In the genomic region with DNA sequence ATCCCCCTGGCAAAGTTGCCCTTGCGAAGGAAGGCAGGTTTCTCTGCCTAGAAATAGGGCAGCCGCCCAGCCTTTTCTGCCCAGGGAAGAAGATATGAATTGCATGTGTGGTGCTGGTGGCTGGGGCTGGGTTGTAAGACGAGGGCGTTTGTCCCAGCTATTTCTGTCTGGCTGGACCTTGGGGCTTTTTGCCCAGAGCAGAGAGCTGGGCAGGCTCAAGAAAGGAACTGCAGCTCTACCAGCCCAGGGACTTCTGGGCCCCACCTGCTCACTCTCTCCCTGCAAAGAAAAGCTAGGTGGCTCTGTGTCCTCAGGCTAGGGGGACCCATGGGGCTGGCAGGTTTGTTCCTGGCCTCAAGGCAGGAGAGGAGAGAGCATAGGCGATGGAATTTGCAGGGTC, we compare ENCODE assay signal across 2 cellular contexts.
TF ChIP-seq lines count a peak whose summit lies in the region.

No MANE protein-coding gene starts in this region.

TF ChIP-seq in SK-N-SH, 30 proteins besides CTCF, POLR2A, EP300 and RAD21 (continued from another document):
- TF ChIP-seq, protein P1, sequence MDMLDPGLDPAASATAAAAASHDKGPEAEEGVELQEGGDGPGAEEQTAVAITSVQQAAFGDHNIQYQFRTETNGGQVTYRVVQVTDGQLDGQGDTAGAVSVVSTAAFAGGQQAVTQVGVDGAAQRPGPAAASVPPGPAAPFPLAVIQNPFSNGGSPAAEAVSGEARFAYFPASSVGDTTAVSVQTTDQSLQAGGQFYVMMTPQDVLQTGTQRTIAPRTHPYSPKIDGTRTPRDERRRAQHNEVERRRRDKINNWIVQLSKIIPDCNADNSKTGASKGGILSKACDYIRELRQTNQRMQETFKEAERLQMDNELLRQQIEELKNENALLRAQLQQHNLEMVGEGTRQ (IDR thresholded peaks at IDR 0.05; ENCODE audit: borderline replicate concordance, low read depth, low read length) = no peak
- TF ChIP-seq, protein P2, sequence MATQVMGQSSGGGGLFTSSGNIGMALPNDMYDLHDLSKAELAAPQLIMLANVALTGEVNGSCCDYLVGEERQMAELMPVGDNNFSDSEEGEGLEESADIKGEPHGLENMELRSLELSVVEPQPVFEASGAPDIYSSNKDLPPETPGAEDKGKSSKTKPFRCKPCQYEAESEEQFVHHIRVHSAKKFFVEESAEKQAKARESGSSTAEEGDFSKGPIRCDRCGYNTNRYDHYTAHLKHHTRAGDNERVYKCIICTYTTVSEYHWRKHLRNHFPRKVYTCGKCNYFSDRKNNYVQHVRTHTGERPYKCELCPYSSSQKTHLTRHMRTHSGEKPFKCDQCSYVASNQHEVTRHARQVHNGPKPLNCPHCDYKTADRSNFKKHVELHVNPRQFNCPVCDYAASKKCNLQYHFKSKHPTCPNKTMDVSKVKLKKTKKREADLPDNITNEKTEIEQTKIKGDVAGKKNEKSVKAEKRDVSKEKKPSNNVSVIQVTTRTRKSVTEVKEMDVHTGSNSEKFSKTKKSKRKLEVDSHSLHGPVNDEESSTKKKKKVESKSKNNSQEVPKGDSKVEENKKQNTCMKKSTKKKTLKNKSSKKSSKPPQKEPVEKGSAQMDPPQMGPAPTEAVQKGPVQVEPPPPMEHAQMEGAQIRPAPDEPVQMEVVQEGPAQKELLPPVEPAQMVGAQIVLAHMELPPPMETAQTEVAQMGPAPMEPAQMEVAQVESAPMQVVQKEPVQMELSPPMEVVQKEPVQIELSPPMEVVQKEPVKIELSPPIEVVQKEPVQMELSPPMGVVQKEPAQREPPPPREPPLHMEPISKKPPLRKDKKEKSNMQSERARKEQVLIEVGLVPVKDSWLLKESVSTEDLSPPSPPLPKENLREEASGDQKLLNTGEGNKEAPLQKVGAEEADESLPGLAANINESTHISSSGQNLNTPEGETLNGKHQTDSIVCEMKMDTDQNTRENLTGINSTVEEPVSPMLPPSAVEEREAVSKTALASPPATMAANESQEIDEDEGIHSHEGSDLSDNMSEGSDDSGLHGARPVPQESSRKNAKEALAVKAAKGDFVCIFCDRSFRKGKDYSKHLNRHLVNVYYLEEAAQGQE (IDR thresholded peaks at IDR 0.05; ENCODE audit: low read depth, low read length) = no peak
- TF ChIP-seq SIN3A (IDR thresholded peaks at IDR 0.05; ENCODE audit: borderline replicate concordance, low read depth, low read length) (no peak), JUND (IDR thresholded peaks at IDR 0.05) (no peak), GATA2 (CRISPR knock-in tag; IDR thresholded peaks at IDR 0.05) (no peak), FOSL2 (IDR thresholded peaks at IDR 0.05; ENCODE audit: borderline replicate concordance, low read depth) (no peak), FOXM1 (IDR thresholded peaks at IDR 0.05; ENCODE audit: low read depth) (no peak), EZH2phosphoT487 (IDR thresholded peaks at IDR 0.05; ENCODE audit: borderline replicate concordance, low read depth) (no peak), ELF1 (IDR thresholded peaks at IDR 0.05) (no peak), TEAD4 (IDR thresholded peaks at IDR 0.05; ENCODE audit: borderline replicate concordance, insufficient read depth) (no peak), RFX5 (IDR thresholded peaks at IDR 0.05; ENCODE audit: low read length) (no peak), PBX3 (IDR thresholded peaks at IDR 0.05) (no peak)

TF ChIP-seq in SK-N-SH treated with all-trans-retinoic acid at 6 μM for 48 hours, 23 proteins besides CTCF, POLR2A, EP300 and RAD21 (continued from another document):
- TF ChIP-seq, protein P3, sequence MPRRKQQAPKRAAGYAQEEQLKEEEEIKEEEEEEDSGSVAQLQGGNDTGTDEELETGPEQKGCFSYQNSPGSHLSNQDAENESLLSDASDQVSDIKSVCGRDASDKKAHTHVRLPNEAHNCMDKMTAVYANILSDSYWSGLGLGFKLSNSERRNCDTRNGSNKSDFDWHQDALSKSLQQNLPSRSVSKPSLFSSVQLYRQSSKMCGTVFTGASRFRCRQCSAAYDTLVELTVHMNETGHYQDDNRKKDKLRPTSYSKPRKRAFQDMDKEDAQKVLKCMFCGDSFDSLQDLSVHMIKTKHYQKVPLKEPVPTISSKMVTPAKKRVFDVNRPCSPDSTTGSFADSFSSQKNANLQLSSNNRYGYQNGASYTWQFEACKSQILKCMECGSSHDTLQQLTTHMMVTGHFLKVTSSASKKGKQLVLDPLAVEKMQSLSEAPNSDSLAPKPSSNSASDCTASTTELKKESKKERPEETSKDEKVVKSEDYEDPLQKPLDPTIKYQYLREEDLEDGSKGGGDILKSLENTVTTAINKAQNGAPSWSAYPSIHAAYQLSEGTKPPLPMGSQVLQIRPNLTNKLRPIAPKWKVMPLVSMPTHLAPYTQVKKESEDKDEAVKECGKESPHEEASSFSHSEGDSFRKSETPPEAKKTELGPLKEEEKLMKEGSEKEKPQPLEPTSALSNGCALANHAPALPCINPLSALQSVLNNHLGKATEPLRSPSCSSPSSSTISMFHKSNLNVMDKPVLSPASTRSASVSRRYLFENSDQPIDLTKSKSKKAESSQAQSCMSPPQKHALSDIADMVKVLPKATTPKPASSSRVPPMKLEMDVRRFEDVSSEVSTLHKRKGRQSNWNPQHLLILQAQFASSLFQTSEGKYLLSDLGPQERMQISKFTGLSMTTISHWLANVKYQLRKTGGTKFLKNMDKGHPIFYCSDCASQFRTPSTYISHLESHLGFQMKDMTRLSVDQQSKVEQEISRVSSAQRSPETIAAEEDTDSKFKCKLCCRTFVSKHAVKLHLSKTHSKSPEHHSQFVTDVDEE (CRISPR knock-in tag; IDR thresholded peaks at IDR 0.05) = no peak
- no peak for TF ChIP-seq TOX (CRISPR knock-in tag; IDR thresholded peaks at IDR 0.05; ENCODE audit: borderline replicate concordance)
- TF ChIP-seq RARB (CRISPR knock-in tag; IDR thresholded peaks at IDR 0.05) = no peak
- no peak for TF ChIP-seq CSDC2 (CRISPR knock-in tag; IDR thresholded peaks at IDR 0.05)
- TF ChIP-seq PPARA (CRISPR knock-in tag; IDR thresholded peaks at IDR 0.05; ENCODE audit: borderline replicate concordance) = no peak
- TF ChIP-seq ARNTL (CRISPR knock-in tag; IDR thresholded peaks at IDR 0.05; ENCODE audit: borderline replicate concordance, low read depth) = no peak
- TF ChIP-seq, protein P4, sequence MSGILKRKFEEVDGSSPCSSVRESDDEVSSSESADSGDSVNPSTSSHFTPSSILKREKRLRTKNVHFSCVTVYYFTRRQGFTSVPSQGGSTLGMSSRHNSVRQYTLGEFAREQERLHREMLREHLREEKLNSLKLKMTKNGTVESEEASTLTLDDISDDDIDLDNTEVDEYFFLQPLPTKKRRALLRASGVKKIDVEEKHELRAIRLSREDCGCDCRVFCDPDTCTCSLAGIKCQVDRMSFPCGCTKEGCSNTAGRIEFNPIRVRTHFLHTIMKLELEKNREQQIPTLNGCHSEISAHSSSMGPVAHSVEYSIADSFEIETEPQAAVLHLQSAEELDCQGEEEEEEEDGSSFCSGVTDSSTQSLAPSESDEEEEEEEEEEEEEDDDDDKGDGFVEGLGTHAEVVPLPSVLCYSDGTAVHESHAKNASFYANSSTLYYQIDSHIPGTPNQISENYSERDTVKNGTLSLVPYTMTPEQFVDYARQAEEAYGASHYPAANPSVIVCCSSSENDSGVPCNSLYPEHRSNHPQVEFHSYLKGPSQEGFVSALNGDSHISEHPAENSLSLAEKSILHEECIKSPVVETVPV (CRISPR knock-in tag; IDR thresholded peaks at IDR 0.05) = no peak
- TF ChIP-seq ZNF70 (CRISPR knock-in tag; IDR thresholded peaks at IDR 0.05) = no peak
